Comparison of ENCODE assay signal across 17 cellular contexts in genomic region chr20:18647777-18648176, GRCh38. TPM values are rescaled to one million over a fixed set of nuclear protein-coding genes. Genes with fewer than 3 reads are reported as not detected.
A peak's percentile ranks its signal among the peaks of the same experiment; 100 is the strongest.
DNase-seq lines count a peak whose midpoint lies in the region; ATAC-seq and TF ChIP-seq lines count a peak whose summit lies in the region.
"Had no signal": no experiment of that assay in that cellular context is flagged by ENCODE, and none has a peak within 500 bp of the region (broad histone marks: within the 10 kb centered on the region; RNA-seq: fewer than 3 reads in every experiment).

No MANE protein-coding gene starts in this region.

- 45 to 92% methylated on average over 1 to 2 of the region's 2 CpGs for WGBS in sigmoid colon, 2 donors

- H3K36me3 ChIP-seq in Caco-2 (ENCODE audit: control insufficient read depth, insufficient read depth, low read length): no peaks in the 10 kb centered on the region; the same call in 1 of the 2 replicates
- no peaks in the 10 kb centered on the region for H3K36me3 ChIP-seq in sigmoid colon
- H3K36me3 ChIP-seq: BLaER1 had no signal

- no peak for TF ChIP-seq EP300 in sigmoid colon (IDR thresholded peaks at IDR 0.05)

- POLR2A ChIA-PET in Caco-2 (lab: Charles Lee): interaction anchor here (0.5 kb wide), 1 partner anchor 30 kb away, joined by 6 read pairs; no protein-coding TSS in a partner anchor

- H3K36me3 Mint-ChIP-seq in Caco-2 (ENCODE audit: insufficient read depth, unreplicated experiment): peaks cover 16% of the 10 kb centered on the region
- peaks cover 3% of the 10 kb centered on the region for H3K36me3 Mint-ChIP-seq in central memory CD8-positive, alpha-beta T cell (ENCODE audit: insufficient read depth)

- ATAC-seq in central memory CD8-positive, alpha-beta T cell (replicated peaks; ENCODE audit: extremely low read depth, poor library complexity, severe bottlenecking): no peak
- no peak for ATAC-seq in HG03025 (IDR thresholded peaks at IDR 0.05; ENCODE audit: low FRiP score, unreplicated experiment)
- ATAC-seq: GM12878, HepG2 had no signal

- H3K27me3 Mint-ChIP-seq in Caco-2 (ENCODE audit: insufficient read depth, unreplicated experiment): no peaks in the 10 kb centered on the region
- H3K27me3 Mint-ChIP-seq in central memory CD8-positive, alpha-beta T cell: no peaks in the 10 kb centered on the region

- H3K9me3 ChIP-seq in Caco-2: no peaks in the 10 kb centered on the region
- H3K9me3 ChIP-seq in sigmoid colon: no peaks in the 10 kb centered on the region
- H3K9me3 ChIP-seq: BLaER1 had no signal

- TF ChIP-seq POLR2A in sigmoid colon (IDR thresholded peaks at IDR 0.05): no peak

- CTCF ChIA-PET in Caco-2 (lab: Charles Lee): interaction anchor here (1.4 kb wide), 2 partner anchors 14 to 16 kb away, joined by 3 to 8 read pairs; no protein-coding TSS in a partner anchor

- DNase-seq in DMS 273 (lab: John Stamatoyannopoulos, UW; ENCODE audit: unreplicated experiment) (peak; percentile 18), DMS 273 treated with DMSO at 0.1 percent for 48 hours (lab: John Stamatoyannopoulos, UW) (no peak), Caco-2 (peak; percentile 59 to 65), sigmoid colon (peak; percentile 14), GM19240 (ENCODE audit: insufficient read length, low spot score) (no peak), SK-N-DZ (ENCODE audit: low spot score) (no peak)
- no peak for DNase-seq in central memory CD8-positive, alpha-beta T cell (ENCODE audit: low spot score in 2 of 2)
- DNase-seq: AML-193; CD8-positive, alpha-beta memory T cell; DMS79; GM23248; H7 had no signal

- intact Hi-C loops in Caco-2 (cut with micrococcal nuclease; ENCODE audit: unreplicated experiment): no loop called here
- intact Hi-C loops in sigmoid colon (cut with DNase I): no loop called here

- H3K27ac Mint-ChIP-seq in Caco-2 (ENCODE audit: unreplicated experiment): peak overlapping the region; percentile 16
- H3K27ac Mint-ChIP-seq in central memory CD8-positive, alpha-beta T cell (ENCODE audit: low read depth): peak overlapping the region; percentile 8

- H3K4me3 Mint-ChIP-seq in Caco-2 (ENCODE audit: unreplicated experiment): no peak overlapping the region
- H3K4me3 Mint-ChIP-seq in central memory CD8-positive, alpha-beta T cell: no peak overlapping the region
- H3K4me3 Mint-ChIP-seq: CD8-positive, alpha-beta memory T cell had no signal

- no TSS peak for BruUV-seq in Caco-2 (replicated peaks; lab: Mats Ljungman, UMichigan)

- H3K9me3 Mint-ChIP-seq in Caco-2 (ENCODE audit: unreplicated experiment): no peaks in the 10 kb centered on the region
- H3K9me3 Mint-ChIP-seq in central memory CD8-positive, alpha-beta T cell: no peaks in the 10 kb centered on the region
- H3K9me3 Mint-ChIP-seq: CD8-positive, alpha-beta memory T cell had no signal

- TF ChIP-seq CTCF in Caco-2 (IDR thresholded peaks at IDR 0.05; ENCODE audit: insufficient read depth in 1 of 2, low read depth in 1 of 2, low read length in 1 of 2, severe bottlenecking in 1 of 2, unreplicated experiment in 1 of 2) (no peak), sigmoid colon (IDR thresholded peaks at IDR 0.05) (no peak)

- no peak overlapping the region for H3K27ac ChIP-seq in sigmoid colon
- H3K27ac ChIP-seq: 22Rv1, BLaER1, GM23248 had no signal

- peaks cover 30% of the 10 kb centered on the region; the same call in 1 of the 2 replicates for H3K4me1 ChIP-seq in Caco-2
- H3K4me1 ChIP-seq in sigmoid colon: peaks cover 0 to 26% (median 14%) of the 10 kb centered on the region in 4 donors
- H3K4me1 ChIP-seq: BLaER1 had no signal

- H3K4me1 Mint-ChIP-seq in Caco-2 (ENCODE audit: low read depth, unreplicated experiment): peaks cover 20% of the 10 kb centered on the region
- peaks cover 16% of the 10 kb centered on the region for H3K4me1 Mint-ChIP-seq in central memory CD8-positive, alpha-beta T cell

- H3K4me3 ChIP-seq in Caco-2 (ENCODE audit: low read depth, low read length) (no peak overlapping the region), sigmoid colon (no peak overlapping the region)
- H3K4me3 ChIP-seq: BLaER1, GM12878, GM23248 had no signal

- H3K27me3 ChIP-seq in Caco-2 (replicated peaks; ENCODE audit: control insufficient read depth, insufficient read depth, low read length): no peaks in the 10 kb centered on the region
- H3K27me3 ChIP-seq in sigmoid colon: no peaks in the 10 kb centered on the region
- H3K27me3 ChIP-seq: BLaER1 had no signal

RNA-seq across cellular contexts. Expression of gene DTD1, which starts 59.9 kb away (rescaled TPM):
- 90.0 and 109 TPM in 2 replicates for total RNA-seq in Caco-2 (2022)
- total RNA-seq in sigmoid colon: 10 to 100 TPM; 11.6 to 22.1 (median 15.5) TPM
- 10 to 100 TPM; 18.7 to 22.9 (median 20.4) TPM for polyA plus RNA-seq in sigmoid colon
- polyA plus RNA-seq in SK-N-DZ (2014; cell fraction: cytosol; rRNA removed): 167 and 198 TPM in 2 replicates
- 78.2 and 89.6 TPM in 2 replicates for polyA plus RNA-seq in SK-N-DZ (2014; cell fraction: nucleus; rRNA removed)

Comparison
In these comparisons a context has a peak if more than half of its experiments do, and no peak if none do; other contexts are left out.
1. DNase-seq: peak in DMS 273 (single experiment), Caco-2 (2 of 2) and sigmoid colon (single experiment); none in DMS 273 treated with DMSO at 0.1 percent for 48 hours (single experiment), central memory CD8-positive, alpha-beta T cell (0 of 2), GM19240 (single experiment) and SK-N-DZ (single experiment).